Comparison of ENCODE assay signal across 1 cellular context in the genomic region with DNA sequence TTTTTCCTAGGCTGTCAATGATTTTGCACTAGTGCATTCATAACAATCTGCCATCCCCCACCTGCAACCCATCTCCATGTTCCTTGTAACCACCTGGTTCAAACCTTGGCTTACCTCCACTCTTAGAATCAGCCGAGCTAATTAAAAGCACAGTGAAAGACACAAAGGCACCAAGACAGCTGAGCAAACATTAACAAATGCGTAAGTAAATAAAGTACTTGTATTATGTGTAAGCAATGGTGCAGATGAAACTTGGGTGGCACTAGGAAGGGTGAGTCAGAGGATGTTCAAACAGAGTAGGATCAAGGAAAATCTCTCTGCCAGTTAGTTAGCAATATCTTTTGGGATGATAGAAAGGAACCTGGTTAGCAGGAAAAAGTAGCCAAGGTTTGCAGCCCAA.
TF ChIP-seq lines count a peak whose summit lies in the region.

No MANE protein-coding gene starts in this region.

TF ChIP-seq in WTC11, 78 proteins besides CTCF, POLR2A, EP300 and RAD21 (continued from another document):
- TF ChIP-seq, protein P1, sequence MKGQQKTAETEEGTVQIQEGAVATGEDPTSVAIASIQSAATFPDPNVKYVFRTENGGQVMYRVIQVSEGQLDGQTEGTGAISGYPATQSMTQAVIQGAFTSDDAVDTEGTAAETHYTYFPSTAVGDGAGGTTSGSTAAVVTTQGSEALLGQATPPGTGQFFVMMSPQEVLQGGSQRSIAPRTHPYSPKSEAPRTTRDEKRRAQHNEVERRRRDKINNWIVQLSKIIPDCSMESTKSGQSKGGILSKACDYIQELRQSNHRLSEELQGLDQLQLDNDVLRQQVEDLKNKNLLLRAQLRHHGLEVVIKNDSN (CRISPR knock-in tag; IDR thresholded peaks at IDR 0.05) = no peak
- TF ChIP-seq, protein P2, sequence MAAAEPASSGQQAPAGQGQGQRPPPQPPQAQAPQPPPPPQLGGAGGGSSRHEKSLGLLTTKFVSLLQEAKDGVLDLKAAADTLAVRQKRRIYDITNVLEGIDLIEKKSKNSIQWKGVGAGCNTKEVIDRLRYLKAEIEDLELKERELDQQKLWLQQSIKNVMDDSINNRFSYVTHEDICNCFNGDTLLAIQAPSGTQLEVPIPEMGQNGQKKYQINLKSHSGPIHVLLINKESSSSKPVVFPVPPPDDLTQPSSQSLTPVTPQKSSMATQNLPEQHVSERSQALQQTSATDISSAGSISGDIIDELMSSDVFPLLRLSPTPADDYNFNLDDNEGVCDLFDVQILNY (CRISPR knock-in tag; IDR thresholded peaks at IDR 0.05) = no peak
- no peak for TF ChIP-seq ZNF396 (CRISPR knock-in tag; IDR thresholded peaks at IDR 0.05; ENCODE audit: borderline replicate concordance)
- TF ChIP-seq SMAD4 (CRISPR knock-in tag; IDR thresholded peaks at IDR 0.05) = no peak
- no peak for TF ChIP-seq ATF1 (CRISPR knock-in tag; IDR thresholded peaks at IDR 0.05)
